ENCODE assay signal across 25 cellular contexts in the genomic region with DNA sequence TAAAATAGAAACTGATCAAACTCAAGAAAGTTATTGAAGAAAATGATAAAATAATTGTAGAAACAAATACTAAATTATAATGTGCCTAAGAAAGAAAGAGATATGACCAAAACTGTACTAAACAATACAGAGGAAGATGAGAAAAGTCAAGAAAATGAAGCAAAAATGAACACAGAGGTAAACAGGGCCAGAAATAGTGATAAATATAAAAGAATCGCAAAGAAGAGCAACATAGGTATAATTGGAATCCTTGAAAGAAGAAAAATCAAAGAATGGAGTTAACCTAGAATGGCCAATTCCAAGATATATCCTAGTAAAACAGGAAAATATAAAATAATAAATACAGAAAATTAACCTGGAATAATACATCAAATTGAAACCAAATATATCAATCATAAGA.
"Had no signal": no experiment of that assay in that cellular context is flagged by ENCODE, and none has a peak within 500 bp of the region (broad histone marks: within the 10 kb centered on the region; RNA-seq: fewer than 3 reads in every experiment).

No MANE protein-coding gene starts in this region.

- H3K27ac ChIP-seq: adrenal gland, ascending aorta, brain microvascular endothelial cell, coronary artery, dorsolateral prefrontal cortex had no signal

- H3K4me3 ChIP-seq: adrenal gland, ascending aorta, coronary artery, dorsolateral prefrontal cortex had no signal

- H3K4me1 ChIP-seq: adrenal gland, ascending aorta had no signal

- DNase-seq: activated CD4-positive, alpha-beta memory T cell treated with anti-CD3 and anti-CD28 coated beads for 36 hours; activated CD4-positive, alpha-beta T cell treated with anti-CD3 and anti-CD28 coated beads for 36 hours; activated CD4-positive, CD25-positive, alpha-beta regulatory T cell; activated CD4-positive, CD25-positive, alpha-beta regulatory T cell treated with anti-CD3 and anti-CD28 coated beads, Interleukin-2, amount 50 U/mL, for 72 hours; activated CD8-positive, alpha-beta memory T cell treated with anti-CD3 and anti-CD28 coated beads, Interleukin-2, amount 10 ng/mL, durations not matched to agents 7 days and 5 days; activated CD8-positive, alpha-beta memory T cell treated with anti-CD3 and anti-CD28 coated beads, Interleukin-2, amount 50 U/mL, for 4 hours; activated CD8-positive, alpha-beta T cell treated with anti-CD3 and anti-CD28 coated beads, Interleukin-2, amount 10 ng/mL, durations not matched to agents 7 days and 5 days; activated gamma-delta T cell; activated naive CD4-positive, alpha-beta T cell; activated naive CD4-positive, alpha-beta T cell treated with anti-CD3 and anti-CD28 coated beads, Interleukin-2, amount 50 U/mL, for 16 hours; activated naive CD8-positive, alpha-beta T cell treated with anti-CD3 and anti-CD28 coated beads for 36 hours; activated naive CD8-positive, alpha-beta T cell treated with anti-CD3 and anti-CD28 coated beads, Interleukin-2, amount 50 U/mL, for 24 hours; activated T-cell treated with anti-CD3 and anti-CD28 coated beads, Interleukin-2, amount 50 U/mL, for 24 hours; activated T-cell treated with anti-CD3 and anti-CD28 coated beads, Interleukin-2, amount 50 U/mL, for 72 hours; adrenal gland; amygdala; brain microvascular endothelial cell; dorsolateral prefrontal cortex; effector memory CD4-positive, alpha-beta T cell; endodermal cell; foreskin fibroblast; head of caudate nucleus; T-helper 2 cell had no signal

- H3K27me3 ChIP-seq: adrenal gland, ascending aorta, dorsolateral prefrontal cortex had no signal

- H3K9me3 ChIP-seq: adrenal gland had no signal

- H3K36me3 ChIP-seq: adrenal gland, ascending aorta, brain microvascular endothelial cell had no signal
